Comparison of ENCODE assay signal across 8 cellular contexts in genomic region chr3:195687209-195687760, GRCh38. TPM values are rescaled to one million over a fixed set of nuclear protein-coding genes. Genes with fewer than 3 reads are reported as not detected.
DNase-seq lines count a peak whose midpoint lies in the region; ATAC-seq and TF ChIP-seq lines count a peak whose summit lies in the region.
"Not testable (repeated sequence)": the region's sequence is repeated elsewhere in the genome, so short reads cannot be mapped to it uniquely, and the experiment has no call there.
"Had no signal": no experiment of that assay in that cellular context is flagged by ENCODE, and none has a peak within 500 bp of the region (broad histone marks: within the 10 kb centered on the region; RNA-seq: fewer than 3 reads in every experiment).

No MANE protein-coding gene starts in this region.

- H2AK5ac ChIP-seq in mesendoderm (ENCODE audit: low read length), result not testable (repeated sequence)

- H3K9me3 ChIP-seq in GM23248 (ENCODE audit: low read depth); OCI-LY7 (ENCODE audit: low read length): not testable (repeated sequence)

- not testable (repeated sequence) for H3K9ac ChIP-seq in GM23248; mesendoderm (ENCODE audit: low read length)

- in situ Hi-C loops in GM23248 (cut with MboI), result not testable (repeated sequence)

- H4K5ac ChIP-seq in mesendoderm (ENCODE audit: low read length), result not testable (repeated sequence)

- H3F3A ChIP-seq in GM23248 (ENCODE audit: insufficient read depth), result not testable (repeated sequence)

- not testable (repeated sequence) for H4K8ac ChIP-seq in mesendoderm (ENCODE audit: low read depth, low read length)

- POLR2A ChIA-PET in OCI-LY7 (lab: Charles Lee), result interaction anchor here (0.6 kb wide), 3 partner anchors 41 to 319 kb away, joined by 3 to 5 read pairs (median 4); no protein-coding TSS in a partner anchor

- not testable (repeated sequence) for H2BK5ac ChIP-seq in mesendoderm (ENCODE audit: low read length)

- not testable (repeated sequence) for H3K27me3 ChIP-seq in GM23248 (replicated peaks; ENCODE audit: insufficient read depth); mesendoderm (ENCODE audit: insufficient read depth, low read length, poor library complexity)

- CTCF ChIA-PET in OCI-LY7 (lab: Charles Lee; ENCODE audit: unreplicated experiment), result interaction anchor here (0.6 kb wide), 1 partner anchor 479 kb away, joined by 3 read pairs; no protein-coding TSS in a partner anchor

- not testable (repeated sequence) for H2AFZ ChIP-seq in GM23248; OCI-LY7 (ENCODE audit: low read length)

- not testable (repeated sequence) for H3K9me2 ChIP-seq in GM23248 (ENCODE audit: insufficient read depth); OCI-LY7 (ENCODE audit: insufficient read depth, low read length)

- H2BK15ac ChIP-seq in mesendoderm (replicated peaks; ENCODE audit: low read depth), result not testable (repeated sequence)

- H3K9me3 Mint-ChIP-seq in activated T-helper 1 cell treated with anti-CD3 and anti-CD28 coated beads, Interleukin-12 subunit alpha, Interleukin-12 subunit beta, Interleukin-2, Interleukin-4 antibody, amounts not matched to agents 30 ng/mL and 10 ng/mL and 1 ng/mL, durations not matched to agents 14 hours and 24 hours and 36 hours; effector memory CD8-positive, alpha-beta T cell: not testable (repeated sequence)

- DNase-seq in GM23248, result peak; percentile 13
- DNase-seq in OCI-LY7 (ENCODE audit: low spot score), result peak; percentile 65
- DNase-seq in activated CD4-positive, alpha-beta T cell treated with anti-CD3 and anti-CD28 coated beads for 24 hours (ENCODE audit: low read depth in 2 of 2), result peak; percentile 28 to 45
- peak; percentile 57 for DNase-seq in activated T-helper 1 cell treated with anti-CD3 and anti-CD28 coated beads, Interleukin-12 subunit alpha, Interleukin-12 subunit beta, Interleukin-2, Interleukin-4 antibody, amounts not matched to agents 30 ng/mL and 10 ng/mL and 1 ng/mL, durations not matched to agents 14 hours and 24 hours and 36 hours (ENCODE audit: low spot score)
- not testable (repeated sequence) for DNase-seq in effector memory CD8-positive, alpha-beta T cell
- DNase-seq in mesendoderm, result peak; percentile 61
- DNase-seq in stimulated activated CD4-positive, alpha-beta T cell treated with anti-CD3 and anti-CD28 coated beads, Interleukin-2, amount 100 ng/mL, for 4 hours (ENCODE audit: low read depth), result peak; percentile 29

- peak; percentile 31 for ATAC-seq in effector memory CD8-positive, alpha-beta T cell (replicated peaks)

- intact Hi-C loops in OCI-LY7 (cut with micrococcal nuclease; ENCODE audit: unreplicated experiment), result loop anchor here (5.0 kb wide), 1 partner anchor 275 kb away; no protein-coding TSS in a partner anchor
- intact Hi-C loops in activated T-helper 1 cell treated with anti-CD3 and anti-CD28 coated beads, Interleukin-12 subunit alpha, Interleukin-12 subunit beta, Interleukin-2, Interleukin-4 antibody, amounts not matched to agents 30 ng/mL and 10 ng/mL and 1 ng/mL, durations not matched to agents 14 hours and 24 hours and 36 hours (cut with micrococcal nuclease), result loop anchor here (10.0 kb wide), 1 partner anchor 518 kb away; no protein-coding TSS in a partner anchor

- H3K23ac ChIP-seq in mesendoderm (ENCODE audit: low read length), result not testable (repeated sequence)

- peaks cover 24% of the 10 kb centered on the region for H3K4me1 Mint-ChIP-seq in activated T-helper 1 cell treated with anti-CD3 and anti-CD28 coated beads, Interleukin-12 subunit alpha, Interleukin-12 subunit beta, Interleukin-2, Interleukin-4 antibody, amounts not matched to agents 30 ng/mL and 10 ng/mL and 1 ng/mL, durations not matched to agents 14 hours and 24 hours and 36 hours (ENCODE audit: low read depth)
- peaks cover 0 to 13% of the 10 kb centered on the region in 2 donors for H3K4me1 Mint-ChIP-seq in effector memory CD8-positive, alpha-beta T cell (ENCODE audit: low read depth in 2 of 2)

- not testable (repeated sequence) for H3K4ac ChIP-seq in mesendoderm (ENCODE audit: low read depth, low read length)

- 92 to 100% methylated on average over 5 to 14 of the region's 15 CpGs for WGBS in GM23248 (ENCODE audit: low coverage in 1 of 2, low lambda C conversion rate in 2 of 2, missing lambda C conversion rate in 2 of 2), 2 experiments
- no CpG with 5 or more reads among the region's 15 CpGs for WGBS in mesendoderm (ENCODE audit: extremely low coverage, insufficient coverage, low lambda C conversion rate)

- H3K56ac ChIP-seq in mesendoderm (ENCODE audit: low read length), result not testable (repeated sequence)

- H3K18ac ChIP-seq in mesendoderm (ENCODE audit: low read length), result not testable (repeated sequence)

- peak overlapping the region; percentile 24 for H3K27ac Mint-ChIP-seq in activated T-helper 1 cell treated with anti-CD3 and anti-CD28 coated beads, Interleukin-12 subunit alpha, Interleukin-12 subunit beta, Interleukin-2, Interleukin-4 antibody, amounts not matched to agents 30 ng/mL and 10 ng/mL and 1 ng/mL, durations not matched to agents 14 hours and 24 hours and 36 hours
- peak overlapping the region; percentile 26 to 34 for H3K27ac Mint-ChIP-seq in effector memory CD8-positive, alpha-beta T cell

- H3K27me3 Mint-ChIP-seq in activated T-helper 1 cell treated with anti-CD3 and anti-CD28 coated beads, Interleukin-12 subunit alpha, Interleukin-12 subunit beta, Interleukin-2, Interleukin-4 antibody, amounts not matched to agents 30 ng/mL and 10 ng/mL and 1 ng/mL, durations not matched to agents 14 hours and 24 hours and 36 hours (ENCODE audit: insufficient read depth); effector memory CD8-positive, alpha-beta T cell: not testable (repeated sequence)

- H3K4me3 Mint-ChIP-seq in activated T-helper 1 cell treated with anti-CD3 and anti-CD28 coated beads, Interleukin-12 subunit alpha, Interleukin-12 subunit beta, Interleukin-2, Interleukin-4 antibody, amounts not matched to agents 30 ng/mL and 10 ng/mL and 1 ng/mL, durations not matched to agents 14 hours and 24 hours and 36 hours; effector memory CD8-positive, alpha-beta T cell: not testable (repeated sequence)

- H2BK120ac ChIP-seq in mesendoderm (ENCODE audit: low read depth, low read length), result not testable (repeated sequence)

- H3K79me1 ChIP-seq in mesendoderm (ENCODE audit: low read length), result not testable (repeated sequence)

- H4K20me1 ChIP-seq in GM23248 (ENCODE audit: insufficient read depth); OCI-LY7 (ENCODE audit: insufficient read depth, low read length): not testable (repeated sequence)

- not testable (repeated sequence) for H3K4me3 ChIP-seq in GM23248; OCI-LY7 (ENCODE audit: low read depth, low read length, poor library complexity, severe bottlenecking); mesendoderm (ENCODE audit: low read length)

- peaks cover 59% of the 10 kb centered on the region for H3K36me3 Mint-ChIP-seq in activated T-helper 1 cell treated with anti-CD3 and anti-CD28 coated beads, Interleukin-12 subunit alpha, Interleukin-12 subunit beta, Interleukin-2, Interleukin-4 antibody, amounts not matched to agents 30 ng/mL and 10 ng/mL and 1 ng/mL, durations not matched to agents 14 hours and 24 hours and 36 hours (ENCODE audit: low read depth)
- peaks cover 74% of the 10 kb centered on the region for H3K36me3 Mint-ChIP-seq in effector memory CD8-positive, alpha-beta T cell (ENCODE audit: insufficient read depth)

- not testable (repeated sequence) for H3K27ac ChIP-seq in GM23248; OCI-LY7 (ENCODE audit: low read depth, low read length, poor library complexity, severe bottlenecking); mesendoderm (ENCODE audit: low read depth, low read length)

- not testable (repeated sequence) for H3K79me2 ChIP-seq in GM23248 (ENCODE audit: insufficient read depth); OCI-LY7 (ENCODE audit: insufficient read depth, low read depth, low read length); mesendoderm (ENCODE audit: control insufficient read depth, insufficient read depth, low read length)

- not testable (repeated sequence) for H3K4me1 ChIP-seq in GM23248 (ENCODE audit: insufficient read depth); mesendoderm (ENCODE audit: control insufficient read depth, low read depth, low read length)
- H3K4me1 ChIP-seq in OCI-LY7 (ENCODE audit: insufficient read depth, low read length, poor library complexity, severe bottlenecking), result peaks cover 12% of the 10 kb centered on the region

- not testable (repeated sequence) for BruUV-seq in OCI-LY7 (replicated peaks; lab: Mats Ljungman, UMichigan)

- not testable (repeated sequence) for H3K36me3 ChIP-seq in GM23248 (ENCODE audit: low read depth); mesendoderm (ENCODE audit: control insufficient read depth, insufficient read depth, low read length)
- peaks cover 32% of the 10 kb centered on the region for H3K36me3 ChIP-seq in OCI-LY7 (ENCODE audit: insufficient read depth, low read length)

- H3K4me2 ChIP-seq in GM23248 (ENCODE audit: unreplicated experiment); OCI-LY7 (ENCODE audit: low read length); mesendoderm (ENCODE audit: low read length): not testable (repeated sequence)

- TF ChIP-seq CTCF in OCI-LY7 (conservative IDR thresholded peaks at IDR 0.05; ENCODE audit: low read length), result not testable (repeated sequence)

RNA-seq across cellular contexts. Expression of gene MUC20, which starts 33.5 kb away (rescaled TPM):
- not detected in 2 replicates for total RNA-seq in GM23248 (2014; rRNA removed; shearing (Covaris generic))
- not detected in 2 replicates for polyA plus RNA-seq in GM23248 (2016; fragmentation: Nextera tagmentation; extraction: Ambion mirVana)
- total RNA-seq in OCI-LY7 (2014; rRNA removed; shearing (Covaris generic)), result 1.1 TPM in 1 of 2 replicates, not detected in the other
- total RNA-seq in OCI-LY7 (2022), result 0.40 and 0.72 TPM in 2 replicates
- total RNA-seq in activated T-helper 1 cell treated with anti-CD3 and anti-CD28 coated beads, Interleukin-12 subunit alpha, Interleukin-12 subunit beta, Interleukin-2, Interleukin-4 antibody, amounts not matched to agents 30 ng/mL and 10 ng/mL and 1 ng/mL, durations not matched to agents 14 hours and 24 hours and 36 hours, result 5.0 and 6.6 TPM in 2 replicates
- 0.01 TPM for polyA plus RNA-seq in mesendoderm (2013, experiment 1 of 2)
- 0.13 TPM for polyA plus RNA-seq in mesendoderm (2013, experiment 2 of 2)
- total RNA-seq: HT1080 had no signal
